10 cellular contexts compared by ENCODE assay signal in the genomic region with DNA sequence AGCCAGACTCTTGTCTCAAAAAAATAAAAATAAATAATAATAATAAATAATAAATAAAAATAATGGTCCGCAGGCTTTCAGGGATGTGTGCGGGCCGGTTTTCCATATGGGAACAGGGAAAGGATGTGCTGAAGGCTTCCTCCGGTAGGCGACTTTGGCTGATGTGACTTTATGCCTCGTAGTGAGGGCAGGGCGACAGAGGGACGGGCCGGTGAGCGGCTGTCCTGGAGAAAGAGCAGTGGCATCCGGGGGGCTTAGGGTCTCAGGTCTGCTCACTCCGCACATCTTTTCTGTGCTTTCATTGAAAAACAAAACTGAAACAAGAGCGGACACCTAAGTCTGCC. TPM values are rescaled to one million over a fixed set of nuclear protein-coding genes. Genes with fewer than 3 reads are reported as not detected.
A peak's percentile ranks its signal among the peaks of the same experiment; 100 is the strongest.
DNase-seq lines count a peak whose midpoint lies in the region; ATAC-seq lines count a peak whose summit lies in the region.
"Had no signal": no experiment of that assay in that cellular context is flagged by ENCODE, and none has a peak within 500 bp of the region (broad histone marks: within the 10 kb centered on the region; RNA-seq: fewer than 3 reads in every experiment).

No MANE protein-coding gene starts in this region.

- H3K4me1 Mint-ChIP-seq in T-helper 2 cell treated with Interferon-gamma antibody and Interleukin-4, amounts not matched to agents 5 μg/mL and 100 μg/mL, for 36 hours (ENCODE audit: low read depth) = peaks cover 5% of the 10 kb centered on the region
- peaks cover 5% of the 10 kb centered on the region for H3K4me1 Mint-ChIP-seq in activated T-helper 2 cell treated with anti-CD3 and anti-CD28 coated beads, Interferon-gamma antibody, Interleukin-2, Interleukin-4, amounts not matched to agents 10 μg/mL and 5 μg/mL and 100 μg/mL, durations not matched to agents 14 hours and 24 hours and 36 hours (ENCODE audit: low read depth)
- peaks cover 5 to 8% of the 10 kb centered on the region in 2 donors for H3K4me1 Mint-ChIP-seq in stimulated activated naive B cell treated with anti-CD40 and anti-IgM and Interleukin-4, amounts not matched to agents 10 μg/mL and 1 μg/mL and 100 μg/mL, for 72 hours

- H3K9ac ChIP-seq in iPS-15b (ENCODE audit: low read depth, low read length) = no peak overlapping the region

- H3K36me3 ChIP-seq in iPS-15b (ENCODE audit: control insufficient read depth, insufficient read depth, low read length) = no peaks in the 10 kb centered on the region

- intact Hi-C loops in activated T-helper 2 cell treated with anti-CD3 and anti-CD28 coated beads, Interferon-gamma antibody, Interleukin-2, Interleukin-4, amounts not matched to agents 10 μg/mL and 5 μg/mL and 100 μg/mL, durations not matched to agents 14 hours and 24 hours and 36 hours (cut with micrococcal nuclease) = no loop called here

- peak overlapping the region; percentile 45 for H3K4me3 ChIP-seq in iPS-15b (ENCODE audit: low read depth, low read length)

- H3K36me3 Mint-ChIP-seq in T-helper 2 cell treated with Interferon-gamma antibody and Interleukin-4, amounts not matched to agents 5 μg/mL and 100 μg/mL, for 36 hours (ENCODE audit: low read depth) = no peaks in the 10 kb centered on the region
- H3K36me3 Mint-ChIP-seq in activated T-helper 2 cell treated with anti-CD3 and anti-CD28 coated beads, Interferon-gamma antibody, Interleukin-2, Interleukin-4, amounts not matched to agents 10 μg/mL and 5 μg/mL and 100 μg/mL, durations not matched to agents 14 hours and 24 hours and 36 hours (ENCODE audit: low read depth) = no peaks in the 10 kb centered on the region
- no peaks in the 10 kb centered on the region for H3K36me3 Mint-ChIP-seq in stimulated activated naive B cell treated with anti-CD40 and anti-IgM and Interleukin-4, amounts not matched to agents 10 μg/mL and 1 μg/mL and 100 μg/mL, for 72 hours

- peak overlapping the region; percentile 82 for H3K4me3 Mint-ChIP-seq in T-helper 2 cell treated with Interferon-gamma antibody and Interleukin-4, amounts not matched to agents 5 μg/mL and 100 μg/mL, for 36 hours
- H3K4me3 Mint-ChIP-seq in activated T-helper 2 cell treated with anti-CD3 and anti-CD28 coated beads, Interferon-gamma antibody, Interleukin-2, Interleukin-4, amounts not matched to agents 10 μg/mL and 5 μg/mL and 100 μg/mL, durations not matched to agents 14 hours and 24 hours and 36 hours (ENCODE audit: low read depth) = peak overlapping the region; percentile 72
- peak overlapping the region; percentile 84 for H3K4me3 Mint-ChIP-seq in stimulated activated naive B cell treated with anti-CD40 and anti-IgM and Interleukin-4, amounts not matched to agents 10 μg/mL and 1 μg/mL and 100 μg/mL, for 72 hours

- H3K4me1 ChIP-seq in iPS-15b (ENCODE audit: control insufficient read depth, insufficient read depth, low read length) = peaks cover 8% of the 10 kb centered on the region

- H3K9me3 Mint-ChIP-seq in T-helper 2 cell treated with Interferon-gamma antibody and Interleukin-4, amounts not matched to agents 5 μg/mL and 100 μg/mL, for 36 hours = no peaks in the 10 kb centered on the region
- H3K9me3 Mint-ChIP-seq in activated T-helper 2 cell treated with anti-CD3 and anti-CD28 coated beads, Interferon-gamma antibody, Interleukin-2, Interleukin-4, amounts not matched to agents 10 μg/mL and 5 μg/mL and 100 μg/mL, durations not matched to agents 14 hours and 24 hours and 36 hours = no peaks in the 10 kb centered on the region
- H3K9me3 Mint-ChIP-seq in stimulated activated naive B cell treated with anti-CD40 and anti-IgM and Interleukin-4, amounts not matched to agents 10 μg/mL and 1 μg/mL and 100 μg/mL, for 72 hours = no peaks in the 10 kb centered on the region

- H3K27ac Mint-ChIP-seq in T-helper 2 cell treated with Interferon-gamma antibody and Interleukin-4, amounts not matched to agents 5 μg/mL and 100 μg/mL, for 36 hours = no peak overlapping the region
- H3K27ac Mint-ChIP-seq in activated T-helper 2 cell treated with anti-CD3 and anti-CD28 coated beads, Interferon-gamma antibody, Interleukin-2, Interleukin-4, amounts not matched to agents 10 μg/mL and 5 μg/mL and 100 μg/mL, durations not matched to agents 14 hours and 24 hours and 36 hours = no peak overlapping the region
- H3K27ac Mint-ChIP-seq in stimulated activated naive B cell treated with anti-CD40 and anti-IgM and Interleukin-4, amounts not matched to agents 10 μg/mL and 1 μg/mL and 100 μg/mL, for 72 hours = no peak overlapping the region

- H3K27me3 Mint-ChIP-seq in T-helper 2 cell treated with Interferon-gamma antibody and Interleukin-4, amounts not matched to agents 5 μg/mL and 100 μg/mL, for 36 hours (ENCODE audit: low read depth) = peaks cover 21% of the 10 kb centered on the region
- peaks cover 25% of the 10 kb centered on the region for H3K27me3 Mint-ChIP-seq in activated T-helper 2 cell treated with anti-CD3 and anti-CD28 coated beads, Interferon-gamma antibody, Interleukin-2, Interleukin-4, amounts not matched to agents 10 μg/mL and 5 μg/mL and 100 μg/mL, durations not matched to agents 14 hours and 24 hours and 36 hours (ENCODE audit: low read depth)
- peaks cover 22 to 60% of the 10 kb centered on the region in 2 donors for H3K27me3 Mint-ChIP-seq in stimulated activated naive B cell treated with anti-CD40 and anti-IgM and Interleukin-4, amounts not matched to agents 10 μg/mL and 1 μg/mL and 100 μg/mL, for 72 hours

- no peak for ATAC-seq in stimulated activated naive B cell treated with anti-CD40 and anti-IgM and Interleukin-4, amounts not matched to agents 10 μg/mL and 1 μg/mL and 100 μg/mL, for 72 hours (replicated peaks)

- peaks cover 2% of the 10 kb centered on the region for H3K27me3 ChIP-seq in iPS-15b (ENCODE audit: control insufficient read depth, insufficient read depth, low read length)

- H3K9me3 ChIP-seq in iPS-15b (ENCODE audit: control insufficient read depth, insufficient read depth, low read length) = no peaks in the 10 kb centered on the region

- no peak for DNase-seq in T-helper 2 cell treated with Interferon-gamma antibody and Interleukin-4, amounts not matched to agents 5 μg/mL and 100 μg/mL, for 36 hours (ENCODE audit: low spot score)
- DNase-seq in T-helper 2 cell = no peak
- DNase-seq in activated T-helper 2 cell treated with anti-CD3 and anti-CD28 coated beads, Interferon-gamma antibody, Interleukin-2, Interleukin-4, amounts not matched to agents 10 μg/mL and 5 μg/mL and 100 μg/mL, durations not matched to agents 14 hours and 24 hours and 36 hours (ENCODE audit: low spot score) = no peak
- DNase-seq in stimulated activated naive B cell treated with anti-CD40 and anti-IgM and Interleukin-4, amounts not matched to agents 10 μg/mL and 1 μg/mL and 100 μg/mL, for 72 hours = no peak
- no peak for DNase-seq in stimulated activated CD4-positive, alpha-beta T cell treated with anti-CD3 and anti-CD28 coated beads, Interleukin-12 subunit alpha, Interleukin-12 subunit beta, amount 100 ng/mL, for 4 hours
- DNase-seq in NCI-H187 treated with DMSO at 0.1 percent for 48 hours (lab: John Stamatoyannopoulos, UW) = no peak
- DNase-seq in UCSD-AML1 (lab: John Stamatoyannopoulos, UW; ENCODE audit: unreplicated experiment) = no peak
- DNase-seq: ACHN, NCI-H1105 had no signal

RNA-seq across cellular contexts. Expression of gene PRRX2, which starts 0.8 kb away (rescaled TPM):
- total RNA-seq in activated T-helper 2 cell treated with anti-CD3 and anti-CD28 coated beads, Interferon-gamma antibody, Interleukin-2, Interleukin-4, amounts not matched to agents 10 μg/mL and 5 μg/mL and 100 μg/mL, durations not matched to agents 14 hours and 24 hours and 36 hours = 5.0 and 5.1 TPM in 2 replicates

RNA-seq across cellular contexts. Expression of gene ASB6, which starts 22.7 kb away (rescaled TPM):
- total RNA-seq in activated T-helper 2 cell treated with anti-CD3 and anti-CD28 coated beads, Interferon-gamma antibody, Interleukin-2, Interleukin-4, amounts not matched to agents 10 μg/mL and 5 μg/mL and 100 μg/mL, durations not matched to agents 14 hours and 24 hours and 36 hours = 21.4 and 22.1 TPM in 2 replicates

RNA-seq across cellular contexts. Expression of gene NTMT1, which starts 38.7 kb away (rescaled TPM):
- total RNA-seq in activated T-helper 2 cell treated with anti-CD3 and anti-CD28 coated beads, Interferon-gamma antibody, Interleukin-2, Interleukin-4, amounts not matched to agents 10 μg/mL and 5 μg/mL and 100 μg/mL, durations not matched to agents 14 hours and 24 hours and 36 hours = 58.4 and 61.5 TPM in 2 replicates

RNA-seq across cellular contexts. Expression of gene C9orf50, which starts 43.7 kb away (rescaled TPM):
- total RNA-seq in activated T-helper 2 cell treated with anti-CD3 and anti-CD28 coated beads, Interferon-gamma antibody, Interleukin-2, Interleukin-4, amounts not matched to agents 10 μg/mL and 5 μg/mL and 100 μg/mL, durations not matched to agents 14 hours and 24 hours and 36 hours = not detected in 2 replicates
